Comparison of ENCODE assay signal across 1 cellular context in the genomic region with DNA sequence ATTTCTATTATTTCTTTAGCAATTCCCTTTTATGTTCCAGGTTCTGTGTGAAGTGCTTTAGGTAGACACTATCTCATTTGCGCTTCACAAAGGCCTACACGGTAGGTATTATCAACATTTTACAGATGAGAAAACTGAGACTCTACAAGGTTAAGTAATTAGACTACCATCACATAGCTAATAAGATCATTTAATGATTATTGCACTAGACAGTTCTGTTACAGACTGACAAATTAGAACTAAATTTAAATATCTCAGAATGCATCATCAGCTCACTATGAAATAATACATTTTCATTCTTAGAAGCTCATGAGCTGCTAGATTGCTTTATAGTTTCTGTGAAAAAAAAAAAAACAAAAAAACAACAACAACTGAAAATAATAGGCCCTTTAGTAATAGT.
TF ChIP-seq lines count a peak whose summit lies in the region.

No MANE protein-coding gene starts in this region.

TF ChIP-seq in HCT116, 20 proteins besides CTCF, POLR2A, EP300 and RAD21:
- TF ChIP-seq, protein P1, sequence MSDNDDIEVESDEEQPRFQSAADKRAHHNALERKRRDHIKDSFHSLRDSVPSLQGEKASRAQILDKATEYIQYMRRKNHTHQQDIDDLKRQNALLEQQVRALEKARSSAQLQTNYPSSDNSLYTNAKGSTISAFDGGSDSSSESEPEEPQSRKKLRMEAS (IDR thresholded peaks at IDR 0.05): no peak
- TF ChIP-seq YY1 (IDR thresholded peaks at IDR 0.05; ENCODE audit: extremely low read depth, insufficient replicate concordance, low read depth, low read length) (no peak), FOSL1 (IDR thresholded peaks at IDR 0.05; ENCODE audit: low read depth) (no peak), CEBPB (IDR thresholded peaks at IDR 0.05; ENCODE audit: low read depth) (no peak), SIN3A (IDR thresholded peaks at IDR 0.05; ENCODE audit: low read depth) (no peak), ELF1 (IDR thresholded peaks at IDR 0.05; ENCODE audit: borderline replicate concordance, low read depth) (no peak), CBX3 (IDR thresholded peaks at IDR 0.05; ENCODE audit: low read depth) (no peak), SRF (IDR thresholded peaks at IDR 0.05; ENCODE audit: low read depth) (no peak), POLR2AphosphoS5 (IDR thresholded peaks at IDR 0.05; ENCODE audit: low read depth, low read length) (no peak), JUND (IDR thresholded peaks at IDR 0.05) (no peak), EZH2phosphoT487 (IDR thresholded peaks at IDR 0.05; ENCODE audit: borderline replicate concordance) (no peak), EGR1 (IDR thresholded peaks at IDR 0.05; ENCODE audit: low read depth) (no peak), ZNF274 (IDR thresholded peaks at IDR 0.05; ENCODE audit: low read depth, low read length) (no peak), TCF7L2 (IDR thresholded peaks at IDR 0.05; ENCODE audit: borderline replicate concordance, extremely low read depth, insufficient read depth, insufficient read length) (no peak), SP1 (IDR thresholded peaks at IDR 0.05; ENCODE audit: low read depth) (no peak), ZFX (IDR thresholded peaks at IDR 0.05) (no peak)
- TF ChIP-seq, protein P2, sequence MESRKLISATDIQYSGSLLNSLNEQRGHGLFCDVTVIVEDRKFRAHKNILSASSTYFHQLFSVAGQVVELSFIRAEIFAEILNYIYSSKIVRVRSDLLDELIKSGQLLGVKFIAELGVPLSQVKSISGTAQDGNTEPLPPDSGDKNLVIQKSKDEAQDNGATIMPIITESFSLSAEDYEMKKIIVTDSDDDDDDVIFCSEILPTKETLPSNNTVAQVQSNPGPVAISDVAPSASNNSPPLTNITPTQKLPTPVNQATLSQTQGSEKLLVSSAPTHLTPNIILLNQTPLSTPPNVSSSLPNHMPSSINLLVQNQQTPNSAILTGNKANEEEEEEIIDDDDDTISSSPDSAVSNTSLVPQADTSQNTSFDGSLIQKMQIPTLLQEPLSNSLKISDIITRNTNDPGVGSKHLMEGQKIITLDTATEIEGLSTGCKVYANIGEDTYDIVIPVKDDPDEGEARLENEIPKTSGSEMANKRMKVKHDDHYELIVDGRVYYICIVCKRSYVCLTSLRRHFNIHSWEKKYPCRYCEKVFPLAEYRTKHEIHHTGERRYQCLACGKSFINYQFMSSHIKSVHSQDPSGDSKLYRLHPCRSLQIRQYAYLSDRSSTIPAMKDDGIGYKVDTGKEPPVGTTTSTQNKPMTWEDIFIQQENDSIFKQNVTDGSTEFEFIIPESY (IDR thresholded peaks at IDR 0.05; ENCODE audit: extremely low read depth, insufficient replicate concordance, low read length): no peak
- TF ChIP-seq, protein P3, sequence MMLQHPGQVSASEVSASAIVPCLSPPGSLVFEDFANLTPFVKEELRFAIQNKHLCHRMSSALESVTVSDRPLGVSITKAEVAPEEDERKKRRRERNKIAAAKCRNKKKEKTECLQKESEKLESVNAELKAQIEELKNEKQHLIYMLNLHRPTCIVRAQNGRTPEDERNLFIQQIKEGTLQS (IDR thresholded peaks at IDR 0.05): no peak
- TF ChIP-seq, protein P4, sequence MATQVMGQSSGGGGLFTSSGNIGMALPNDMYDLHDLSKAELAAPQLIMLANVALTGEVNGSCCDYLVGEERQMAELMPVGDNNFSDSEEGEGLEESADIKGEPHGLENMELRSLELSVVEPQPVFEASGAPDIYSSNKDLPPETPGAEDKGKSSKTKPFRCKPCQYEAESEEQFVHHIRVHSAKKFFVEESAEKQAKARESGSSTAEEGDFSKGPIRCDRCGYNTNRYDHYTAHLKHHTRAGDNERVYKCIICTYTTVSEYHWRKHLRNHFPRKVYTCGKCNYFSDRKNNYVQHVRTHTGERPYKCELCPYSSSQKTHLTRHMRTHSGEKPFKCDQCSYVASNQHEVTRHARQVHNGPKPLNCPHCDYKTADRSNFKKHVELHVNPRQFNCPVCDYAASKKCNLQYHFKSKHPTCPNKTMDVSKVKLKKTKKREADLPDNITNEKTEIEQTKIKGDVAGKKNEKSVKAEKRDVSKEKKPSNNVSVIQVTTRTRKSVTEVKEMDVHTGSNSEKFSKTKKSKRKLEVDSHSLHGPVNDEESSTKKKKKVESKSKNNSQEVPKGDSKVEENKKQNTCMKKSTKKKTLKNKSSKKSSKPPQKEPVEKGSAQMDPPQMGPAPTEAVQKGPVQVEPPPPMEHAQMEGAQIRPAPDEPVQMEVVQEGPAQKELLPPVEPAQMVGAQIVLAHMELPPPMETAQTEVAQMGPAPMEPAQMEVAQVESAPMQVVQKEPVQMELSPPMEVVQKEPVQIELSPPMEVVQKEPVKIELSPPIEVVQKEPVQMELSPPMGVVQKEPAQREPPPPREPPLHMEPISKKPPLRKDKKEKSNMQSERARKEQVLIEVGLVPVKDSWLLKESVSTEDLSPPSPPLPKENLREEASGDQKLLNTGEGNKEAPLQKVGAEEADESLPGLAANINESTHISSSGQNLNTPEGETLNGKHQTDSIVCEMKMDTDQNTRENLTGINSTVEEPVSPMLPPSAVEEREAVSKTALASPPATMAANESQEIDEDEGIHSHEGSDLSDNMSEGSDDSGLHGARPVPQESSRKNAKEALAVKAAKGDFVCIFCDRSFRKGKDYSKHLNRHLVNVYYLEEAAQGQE (IDR thresholded peaks at IDR 0.05; ENCODE audit: low read depth): no peak
